Comparison of ENCODE assay signal across 8 cellular contexts in the genomic region with DNA sequence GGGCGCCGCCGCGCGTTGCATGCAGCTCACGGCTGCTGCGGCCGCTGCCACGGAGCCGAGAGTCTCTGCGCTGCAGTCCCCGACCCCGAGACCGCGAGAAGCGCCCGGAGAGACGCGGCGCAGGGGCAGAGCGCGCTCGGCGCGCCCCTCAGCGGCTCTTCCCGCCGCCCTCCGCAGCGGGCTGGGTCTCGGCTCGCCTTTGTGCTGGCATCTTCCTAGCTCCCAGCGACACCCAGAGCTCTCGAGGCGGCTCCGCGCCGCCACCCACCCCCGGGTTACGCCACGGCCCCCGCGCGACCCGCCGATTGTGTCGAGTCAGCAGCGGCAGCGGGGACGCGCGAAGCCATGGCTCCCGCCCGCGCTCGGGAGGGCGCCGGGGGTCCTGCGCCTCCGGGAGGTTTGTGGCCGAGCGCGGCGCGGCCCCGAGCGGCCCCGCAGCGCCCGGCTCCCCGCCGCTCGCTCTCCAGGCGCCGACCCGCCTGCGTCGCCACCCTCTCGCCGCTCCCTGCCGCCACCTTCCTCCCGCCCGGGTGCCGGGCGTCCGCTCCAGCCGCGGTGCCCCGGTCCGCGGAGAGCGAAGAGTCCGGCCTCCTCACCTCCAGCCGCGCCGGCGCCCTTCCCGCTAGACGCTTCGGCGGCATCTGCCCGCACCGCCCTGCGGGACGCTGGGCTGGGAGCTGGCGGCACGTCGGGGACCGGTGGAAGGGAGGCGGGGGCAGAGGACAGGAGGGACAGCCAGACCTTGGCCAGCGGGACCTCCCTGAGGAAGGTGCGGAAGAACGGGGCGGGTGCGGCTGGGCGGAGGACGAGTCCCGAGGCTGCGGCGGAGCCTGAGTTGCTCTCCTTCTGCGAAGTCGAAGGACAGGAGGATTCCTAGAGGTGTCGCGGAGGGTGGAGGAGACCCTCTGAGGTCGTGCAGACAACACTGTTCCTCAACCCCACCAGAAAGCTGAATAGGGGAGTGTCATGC. TPM values are rescaled to one million over a fixed set of nuclear protein-coding genes. Genes with fewer than 3 reads are reported as not detected.
DNase-seq lines count a peak whose midpoint lies in the region; ATAC-seq and TF ChIP-seq lines count a peak whose summit lies in the region.

A gene (minus strand): TSS at position 643 of the 970 bp plus-strand sequence.

- DNase-seq in activated T-cell treated with anti-CD3 and anti-CD28 coated beads for 48 hours (ENCODE audit: low read depth) (peak; percentile 15), activated T-cell treated with anti-CD3 and anti-CD28 coated beads for 4 hours (no peak), NCI-H1694 (lab: John Stamatoyannopoulos, UW) (peak; percentile 21), glutamatergic neuron (peak; percentile 83), nucleus accumbens (lab: John Stamatoyannopoulos, UW) (peak in 54 of 56 donors; percentile 15 to 83 (median 68)), COLO829 (ENCODE audit: low spot score) (no peak)
- DNase-seq in activated naive CD4-positive, alpha-beta T cell treated with anti-CD3 and anti-CD28 coated beads, Interleukin-2, amount 50 U/mL, for 72 hours (ENCODE audit: low spot score in 2 of 2) = peak in 1 of 2 donors; percentile 31

- no peaks in the 10 kb centered on the region for H3K9me3 Mint-ChIP-seq in activated naive CD4-positive, alpha-beta T cell treated with anti-CD3 and anti-CD28 coated beads, Interleukin-2, amount 50 U/mL, for 72 hours
- peaks cover 23% of the 10 kb centered on the region for H3K9me3 Mint-ChIP-seq in glutamatergic neuron (ENCODE audit: unreplicated experiment)

- no peak within 1 kb of the TSS for H3K27ac Mint-ChIP-seq in activated naive CD4-positive, alpha-beta T cell treated with anti-CD3 and anti-CD28 coated beads, Interleukin-2, amount 50 U/mL, for 72 hours
- H3K27ac Mint-ChIP-seq in glutamatergic neuron (ENCODE audit: unreplicated experiment) = peak within 1 kb of the TSS; percentile 99

- H3K4me1 Mint-ChIP-seq in glutamatergic neuron (ENCODE audit: low read depth, unreplicated experiment) = peaks cover 21% of the 10 kb centered on the region

- H3K27me3 Mint-ChIP-seq in glutamatergic neuron (ENCODE audit: unreplicated experiment) = peaks cover 22% of the 10 kb centered on the region

- peak; percentile 44 for ATAC-seq in HG02588 (IDR thresholded peaks at IDR 0.05; ENCODE audit: unreplicated experiment)
- ATAC-seq in activated naive CD4-positive, alpha-beta T cell treated with anti-CD3 and anti-CD28 coated beads, Interleukin-2, amount 50 U/mL, for 72 hours = peak; percentile 50 to 81

- peak within 1 kb of the TSS; percentile 97 for H3K4me3 Mint-ChIP-seq in glutamatergic neuron (ENCODE audit: unreplicated experiment)

- TF ChIP-seq CTCF in glutamatergic neuron (IDR thresholded peaks at IDR 0.05; ENCODE audit: partially characterized antibody, unreplicated experiment) = no peak

- no peaks in the 10 kb centered on the region for H3K36me3 Mint-ChIP-seq in activated naive CD4-positive, alpha-beta T cell treated with anti-CD3 and anti-CD28 coated beads, Interleukin-2, amount 50 U/mL, for 72 hours
- no peaks in the 10 kb centered on the region for H3K36me3 Mint-ChIP-seq in glutamatergic neuron (ENCODE audit: unreplicated experiment)

RNA-seq across cellular contexts. Expression of the gene that starts here (rescaled TPM):
- 1 to 10 TPM; 1.7 to 3.1 TPM for total RNA-seq in activated naive CD4-positive, alpha-beta T cell treated with anti-CD3 and anti-CD28 coated beads, Interleukin-2, amount 50 U/mL, for 72 hours
- total RNA-seq in glutamatergic neuron (ENCODE audit: unreplicated experiment) = 172 TPM

Comparison
In these comparisons a context has a peak if more than half of its experiments do, and no peak if none do; other contexts are left out.
1. RNA of the gene that starts here (total RNA-seq): 172 TPM in glutamatergic neuron (single experiment); 1.7 to 3.1 TPM in activated naive CD4-positive, alpha-beta T cell treated with anti-CD3 and anti-CD28 coated beads, Interleukin-2, amount 50 U/mL, for 72 hours; every median in the first group is over 10 times any median in the second.
2. DNase-seq: peak in activated T-cell treated with anti-CD3 and anti-CD28 coated beads for 48 hours (single experiment), NCI-H1694 (single experiment), glutamatergic neuron (single experiment) and nucleus accumbens (54 of 56); none in activated T-cell treated with anti-CD3 and anti-CD28 coated beads for 4 hours (single experiment) and COLO829 (single experiment).